8 cellular contexts compared by ENCODE assay signal in the genomic region with DNA sequence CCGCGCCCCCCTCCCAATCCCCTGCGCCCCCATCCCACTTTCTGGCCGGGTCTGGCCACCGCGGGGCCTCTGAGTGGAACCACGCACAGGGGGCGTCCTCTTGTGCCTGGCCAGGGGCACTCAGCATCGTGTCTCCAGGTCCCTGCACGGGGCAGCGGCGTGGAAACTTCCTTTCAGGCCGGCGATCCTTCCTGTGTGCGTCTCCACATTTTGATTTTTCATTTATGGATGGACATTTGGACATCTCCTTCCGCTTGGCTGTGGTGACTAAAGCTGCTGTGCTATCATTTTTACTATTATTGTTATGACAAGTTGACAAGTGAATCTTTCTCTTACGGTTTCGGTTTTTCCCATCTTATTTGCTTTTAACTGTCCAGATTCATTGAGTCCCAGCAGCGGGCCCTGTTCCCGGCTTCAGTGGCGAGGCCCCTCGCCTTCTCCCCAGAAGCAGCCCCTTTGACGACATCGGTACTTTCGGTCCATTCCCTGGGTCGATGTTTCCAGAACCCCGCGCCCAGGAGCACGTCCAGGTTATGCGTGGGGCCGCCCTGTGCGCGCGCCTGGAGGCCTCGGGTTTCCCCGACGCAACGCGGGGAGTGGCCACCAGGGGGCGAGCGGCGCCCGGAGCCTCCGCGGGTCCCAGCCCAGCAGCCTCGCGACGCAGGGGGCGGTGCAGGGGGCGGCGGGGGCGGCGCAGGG. TPM values are rescaled to one million over a fixed set of nuclear protein-coding genes. Genes with fewer than 3 reads are reported as not detected.
DNase-seq lines count a peak whose midpoint lies in the region; ATAC-seq and TF ChIP-seq lines count a peak whose summit lies in the region.

No MANE protein-coding gene starts in this region.

- no peaks in the 10 kb centered on the region for H3K9me3 Mint-ChIP-seq in immature natural killer cell

- H3K27me3 ChIP-seq in HAP-1 (ENCODE audit: low read depth) (no peaks in the 10 kb centered on the region), spleen (replicated peaks in 1 of 7) (peaks cover 0 to 12% (median 0%) of the 10 kb centered on the region in 7 donors)

- peak; percentile 53 for TF ChIP-seq CTCF in WI38 (IDR thresholded peaks at IDR 0.05; ENCODE audit: low read depth, low read length)
- TF ChIP-seq CTCF in spleen (IDR thresholded peaks at IDR 0.05 in 8 of 11, conservative IDR thresholded peaks at IDR 0.05 in 3 of 11), result peak; percentile 88 to 98 (median 92)

- peak overlapping the region; percentile 76 to 91 (median 83) for H3K27ac Mint-ChIP-seq in immature natural killer cell

- no peak for ATAC-seq in GM18873 (IDR thresholded peaks at IDR 0.05; ENCODE audit: low FRiP score, unreplicated experiment)

- H3K4me3 Mint-ChIP-seq in immature natural killer cell, result peak overlapping the region; percentile 86 to 94 (median 89)

- H3K4me1 Mint-ChIP-seq in immature natural killer cell, result peaks cover 19 to 27% of the 10 kb centered on the region in 2 donors

- TF ChIP-seq POLR2A in spleen (IDR thresholded peaks at IDR 0.05), result no peak

- H3K4me3 ChIP-seq in HAP-1, result peak overlapping the region; percentile 29
- H3K4me3 ChIP-seq in WI38 (ENCODE audit: low read depth, low read length), result peak overlapping the region; percentile 68
- H3K4me3 ChIP-seq in spleen, result peak overlapping the region; percentile 54 to 79 (median 59)

- no peaks in the 10 kb centered on the region for H3K36me3 Mint-ChIP-seq in immature natural killer cell

- intact Hi-C loops in spleen (cut with DNase I; ENCODE audit: low total_unique reads), result no loop called here

- no peaks in the 10 kb centered on the region for H3K9me3 ChIP-seq in HAP-1
- no peaks in the 10 kb centered on the region for H3K9me3 ChIP-seq in spleen

- H3K27ac ChIP-seq in spleen, result peak overlapping the region; percentile 72 to 95 (median 88)

- in situ Hi-C loops in HAP-1 (cut with MboI; ENCODE audit: low sequenced_read_pairs) (loop anchor here (5.0 kb wide), 2 partner anchors 88 to 263 kb away; a partner anchor contains a TSS), T47D (cut with HindIII; ENCODE audit: low pct_unique_long_range_greater_than_20kb, low sequenced_read_pairs) (no loop called here)

- H3K4me1 ChIP-seq in HAP-1, result no peaks in the 10 kb centered on the region; the same call in 1 of the 2 replicates
- H3K4me1 ChIP-seq in spleen, result peaks cover 18 to 53% (median 48%) of the 10 kb centered on the region in 6 donors

- DNase-seq in DMS 273 (lab: John Stamatoyannopoulos, UW; ENCODE audit: unreplicated experiment) (peak; percentile 85), HAP-1 (ENCODE audit: low spot score in 2 of 2) (peak; percentile 42 to 91), NCI-H146 treated with DMSO at 0.1 percent for 48 hours (lab: John Stamatoyannopoulos, UW; ENCODE audit: unreplicated experiment) (peak; percentile 15), T47D (ENCODE audit: low read depth in 1 of 2, low spot score in 1 of 2) (peak; percentile 74 to 87), immature natural killer cell (peak; percentile 83 to 88 (median 87)), spleen (peak; percentile 98)

- H3K36me3 ChIP-seq in HAP-1 (replicated peaks) (no peaks in the 10 kb centered on the region), spleen (no peaks in the 10 kb centered on the region)

- H3K27me3 Mint-ChIP-seq in immature natural killer cell (ENCODE audit: low read depth in 3 of 3), result peaks cover 0 to 7% (median 2%) of the 10 kb centered on the region in 3 donors

- 0 to 2% (median 1%) methylated on average over 22 to 53 of the region's 53 CpGs for WGBS in spleen, 5 donors

RNA-seq across cellular contexts. Expression of a gene that starts 12.4 kb away (rescaled TPM):
- polyA plus RNA-seq in immature natural killer cell, result 1 to 10 TPM in 2 of 3 donors, under 1 TPM in 1; 0.84 to 7.1 (median 1.7) TPM
- 10 to 100 TPM; 21.6 to 52.8 (median 35.0) TPM for total RNA-seq in spleen
- 10 to 100 TPM in 2 of 3 donors, 1 to 10 TPM in 1; 7.5 to 17.6 (median 13.3) TPM for polyA plus RNA-seq in spleen

Comparison
In these comparisons a context has a peak if more than half of its experiments do, and no peak if none do; other contexts are left out.
1. DNase-seq: peak in every context shown above with its lines; median percentile 98 in spleen; 87 in immature natural killer cell; 85 in DMS 273; 80 in T47D; 66 in HAP-1; 15 in NCI-H146 treated with DMSO at 0.1 percent for 48 hours.